Comparison of ENCODE assay signal across 17 cellular contexts in the genomic region with DNA sequence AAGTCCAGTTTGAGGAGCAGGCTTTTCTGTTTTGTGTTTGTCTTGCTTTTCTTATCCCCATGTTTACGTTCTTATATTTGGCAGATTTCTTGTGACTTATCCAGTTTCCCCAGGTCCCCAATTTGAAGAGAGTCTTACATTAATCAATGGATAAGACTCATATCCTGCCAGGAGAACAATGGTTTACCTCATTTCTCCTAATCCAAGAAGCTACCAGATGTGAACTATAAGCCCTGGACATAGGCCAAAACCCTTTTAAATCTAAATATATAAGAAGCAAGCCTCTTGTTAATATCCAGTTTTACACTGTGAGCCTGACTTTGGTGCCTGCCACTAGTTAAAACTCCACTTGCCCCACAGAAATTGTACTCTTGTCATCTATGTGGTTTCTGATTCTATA. TPM values are rescaled to one million over a fixed set of nuclear protein-coding genes. Genes with fewer than 3 reads are reported as not detected.
DNase-seq lines count a peak whose midpoint lies in the region; ATAC-seq and TF ChIP-seq lines count a peak whose summit lies in the region.
"Had no signal": no experiment of that assay in that cellular context is flagged by ENCODE, and none has a peak within 500 bp of the region (broad histone marks: within the 10 kb centered on the region; RNA-seq: fewer than 3 reads in every experiment).

No MANE protein-coding gene starts in this region.

- peaks cover 24% of the 10 kb centered on the region for H3K4me1 Mint-ChIP-seq in WTC11

- ATAC-seq in WTC11 (no peak), GM18858 (IDR thresholded peaks at IDR 0.05; ENCODE audit: unreplicated experiment) (no peak)
- ATAC-seq: A549, GM12878, HepG2 had no signal

- TF ChIP-seq CTCF in WTC11 (IDR thresholded peaks at IDR 0.05) = no peak

- H3K36me3 Mint-ChIP-seq in WTC11 = no peaks in the 10 kb centered on the region

- H3K4me3 Mint-ChIP-seq in WTC11 = no peak overlapping the region
- H3K4me3 Mint-ChIP-seq: CD4-positive, alpha-beta T cell had no signal

- H3K9me3 Mint-ChIP-seq in WTC11 = peaks cover 3% of the 10 kb centered on the region; the same call in 1 of the 2 replicates
- H3K9me3 Mint-ChIP-seq: CD4-positive, alpha-beta T cell had no signal

- no peaks in the 10 kb centered on the region for H3K27me3 Mint-ChIP-seq in WTC11 (ENCODE audit: low read depth)

- DNase-seq in D341Med (ENCODE audit: low spot score) (peak; percentile 43), HT1080 (ENCODE audit: low read depth) (peak; percentile 34), NCI-H82 (lab: John Stamatoyannopoulos, UW) (peak; percentile 92), dermis blood vessel endothelial cell (peak; percentile 58), WTC11 (ENCODE audit: low spot score) (no peak), NCI-H1105 treated with DMSO at 0.1 percent for 48 hours (lab: John Stamatoyannopoulos, UW) (no peak)
- DNase-seq in activated CD4-positive, CD25-positive, alpha-beta regulatory T cell treated with anti-CD3 and anti-CD28 coated beads, Interleukin-2, amount 50 U/mL, for 72 hours = no peak
- DNase-seq: AML-193; Caco-2; CD4-positive, alpha-beta T cell; DMS79 treated with DMSO at 0.1 percent for 48 hours; GM23248; HCEC 1CT had no signal

- POLR2A ChIA-PET in WTC11 (lab: Charles Lee) = no interaction called here

- CTCF ChIA-PET in WTC11 (lab: Charles Lee) = no interaction called here

- H3K27ac Mint-ChIP-seq in WTC11 = no peak overlapping the region
- H3K27ac Mint-ChIP-seq: CD4-positive, alpha-beta T cell had no signal

TF ChIP-seq in WTC11, 78 proteins besides CTCF, POLR2A, EP300 and RAD21:
- no peak for TF ChIP-seq ZNF671 (CRISPR knock-in tag; IDR thresholded peaks at IDR 0.05)
- TF ChIP-seq MLX (CRISPR knock-in tag; IDR thresholded peaks at IDR 0.05) = no peak
- TF ChIP-seq, protein P1, sequence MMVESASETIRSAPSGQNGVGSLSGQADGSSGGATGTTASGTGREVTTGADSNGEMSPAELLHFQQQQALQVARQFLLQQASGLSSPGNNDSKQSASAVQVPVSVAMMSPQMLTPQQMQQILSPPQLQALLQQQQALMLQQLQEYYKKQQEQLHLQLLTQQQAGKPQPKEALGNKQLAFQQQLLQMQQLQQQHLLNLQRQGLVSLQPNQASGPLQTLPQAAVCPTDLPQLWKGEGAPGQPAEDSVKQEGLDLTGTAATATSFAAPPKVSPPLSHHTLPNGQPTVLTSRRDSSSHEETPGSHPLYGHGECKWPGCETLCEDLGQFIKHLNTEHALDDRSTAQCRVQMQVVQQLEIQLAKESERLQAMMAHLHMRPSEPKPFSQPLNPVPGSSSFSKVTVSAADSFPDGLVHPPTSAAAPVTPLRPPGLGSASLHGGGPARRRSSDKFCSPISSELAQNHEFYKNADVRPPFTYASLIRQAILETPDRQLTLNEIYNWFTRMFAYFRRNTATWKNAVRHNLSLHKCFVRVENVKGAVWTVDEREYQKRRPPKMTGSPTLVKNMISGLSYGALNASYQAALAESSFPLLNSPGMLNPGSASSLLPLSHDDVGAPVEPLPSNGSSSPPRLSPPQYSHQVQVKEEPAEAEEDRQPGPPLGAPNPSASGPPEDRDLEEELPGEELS (CRISPR knock-in tag; IDR thresholded peaks at IDR 0.05) = no peak

RNA-seq across cellular contexts. Expression of gene COP1, which starts 15.1 kb away (rescaled TPM):
- 28.0 and 38.6 TPM in 2 replicates for total RNA-seq in HT1080 (2014; rRNA removed; shearing (Covaris generic))
- 38.0 and 38.5 TPM in 2 replicates for polyA plus RNA-seq in HT1080 (2015; cell fraction: cytosol; rRNA removed)
- 29.3 and 32.7 TPM in 2 replicates for polyA plus RNA-seq in HT1080 (2015; cell fraction: nucleus; rRNA removed)
- total RNA-seq in dermis blood vessel endothelial cell = 65.2 and 68.5 TPM in 2 replicates
- total RNA-seq in WTC11 (2021) = 36.0 to 44.1 TPM (median 40.4 TPM) in 3 replicates

Comparison
In these comparisons a context has a peak if more than half of its experiments do, and no peak if none do; other contexts are left out.
1. DNase-seq: peak in D341Med (single experiment), HT1080 (single experiment), NCI-H82 (single experiment) and dermis blood vessel endothelial cell (single experiment); none in WTC11 (single experiment), NCI-H1105 treated with DMSO at 0.1 percent for 48 hours (single experiment) and activated CD4-positive, CD25-positive, alpha-beta regulatory T cell treated with anti-CD3 and anti-CD28 coated beads, Interleukin-2, amount 50 U/mL, for 72 hours (single experiment).